Comparison of ENCODE assay signal across 8 cellular contexts in genomic region chr16:20774703-20775362, GRCh38. TPM values are rescaled to one million over a fixed set of nuclear protein-coding genes. Genes with fewer than 3 reads are reported as not detected.
DNase-seq lines count a peak whose midpoint lies in the region; ATAC-seq and TF ChIP-seq lines count a peak whose summit lies in the region.

No MANE protein-coding gene starts in this region.

- no peak overlapping the region for H3K4me3 Mint-ChIP-seq in activated T-helper 2 cell treated with anti-CD3 and anti-CD28 coated beads, Interferon-gamma antibody, Interleukin-2, Interleukin-4, amounts not matched to agents 10 μg/mL and 5 μg/mL and 100 μg/mL, durations not matched to agents 14 hours and 24 hours and 36 hours (ENCODE audit: low read depth)

- H3K36me3 ChIP-seq in smooth muscle cell (ENCODE audit: low read depth), result no peaks in the 10 kb centered on the region

- no peak overlapping the region for H3K27ac Mint-ChIP-seq in activated T-helper 2 cell treated with anti-CD3 and anti-CD28 coated beads, Interferon-gamma antibody, Interleukin-2, Interleukin-4, amounts not matched to agents 10 μg/mL and 5 μg/mL and 100 μg/mL, durations not matched to agents 14 hours and 24 hours and 36 hours

- no peak overlapping the region for H3K4me2 ChIP-seq in smooth muscle cell

- TF ChIP-seq CTCF in RWPE1 (conservative IDR thresholded peaks at IDR 0.05; ENCODE audit: low read depth) (peak; percentile 51), smooth muscle cell (IDR thresholded peaks at IDR 0.05; ENCODE audit: borderline replicate concordance, insufficient read depth, poor library complexity, severe bottlenecking) (peak; percentile 65)

- 57% methylated on average over 7 of the region's 7 CpGs for WGBS in smooth muscle cell (ENCODE audit: low lambda C conversion rate)

- CTCF ChIA-PET in RWPE1 (lab: Yijun Ruan, JAX), result interaction anchor here (0.6 to 0.9 kb wide), 5 partner anchors 12 to 1601 kb away, joined by 3 to 8 read pairs (median 3); no protein-coding TSS in a partner anchor

- H3K4me3 ChIP-seq in smooth muscle cell, result no peak overlapping the region

- H3K9ac ChIP-seq in smooth muscle cell (ENCODE audit: low read depth), result no peak overlapping the region

- H3K79me2 ChIP-seq in smooth muscle cell (ENCODE audit: low read depth), result no peaks in the 10 kb centered on the region

- H2AFZ ChIP-seq in smooth muscle cell (ENCODE audit: low read depth), result peak overlapping the region; percentile 49

- H3K9me3 ChIP-seq in smooth muscle cell (replicated peaks; ENCODE audit: low read depth), result no peaks in the 10 kb centered on the region

- no peaks in the 10 kb centered on the region for H3K27me3 Mint-ChIP-seq in activated T-helper 2 cell treated with anti-CD3 and anti-CD28 coated beads, Interferon-gamma antibody, Interleukin-2, Interleukin-4, amounts not matched to agents 10 μg/mL and 5 μg/mL and 100 μg/mL, durations not matched to agents 14 hours and 24 hours and 36 hours (ENCODE audit: low read depth)

- H3F3A ChIP-seq in smooth muscle cell (ENCODE audit: low read depth), result no peaks in the 10 kb centered on the region

- no peaks in the 10 kb centered on the region for H3K36me3 Mint-ChIP-seq in activated T-helper 2 cell treated with anti-CD3 and anti-CD28 coated beads, Interferon-gamma antibody, Interleukin-2, Interleukin-4, amounts not matched to agents 10 μg/mL and 5 μg/mL and 100 μg/mL, durations not matched to agents 14 hours and 24 hours and 36 hours (ENCODE audit: low read depth)

- H3K4me1 ChIP-seq in smooth muscle cell (ENCODE audit: low read depth), result no peaks in the 10 kb centered on the region

- peaks cover 19% of the 10 kb centered on the region for H3K4me1 Mint-ChIP-seq in activated T-helper 2 cell treated with anti-CD3 and anti-CD28 coated beads, Interferon-gamma antibody, Interleukin-2, Interleukin-4, amounts not matched to agents 10 μg/mL and 5 μg/mL and 100 μg/mL, durations not matched to agents 14 hours and 24 hours and 36 hours (ENCODE audit: low read depth)

- no peaks in the 10 kb centered on the region for H4K20me1 ChIP-seq in smooth muscle cell (ENCODE audit: low read depth)

- H3K27ac ChIP-seq in RWPE1 (no peak overlapping the region), smooth muscle cell (ENCODE audit: low read depth) (no peak overlapping the region)

- POLR2A ChIA-PET in RWPE1 (lab: Yijun Ruan, JAX; ENCODE audit: low non-redundant PET), result no interaction called here

- ATAC-seq in GM21529 (IDR thresholded peaks at IDR 0.05; ENCODE audit: unreplicated experiment), result no peak
- no peak for ATAC-seq in HG02938 (IDR thresholded peaks at IDR 0.05; ENCODE audit: unreplicated experiment)

- peak; percentile 58 for DNase-seq in DMS53 treated with DMSO at 0.1 percent for 48 hours (lab: John Stamatoyannopoulos, UW; ENCODE audit: unreplicated experiment)
- DNase-seq in HuH-7 (ENCODE audit: low spot score), result peak; percentile 68
- peak; percentile 57 for DNase-seq in RWPE1 (ENCODE audit: low spot score)
- peak; percentile 53 for DNase-seq in activated T-helper 2 cell treated with anti-CD3 and anti-CD28 coated beads, Interferon-gamma antibody, Interleukin-2, Interleukin-4, amounts not matched to agents 10 μg/mL and 5 μg/mL and 100 μg/mL, durations not matched to agents 14 hours and 24 hours and 36 hours (ENCODE audit: low spot score)
- DNase-seq in head of caudate nucleus, result peak in 25 of 42 donors; percentile 5 to 57 (median 18)
- peak; percentile 6 for DNase-seq in smooth muscle cell (lab: John Stamatoyannopoulos, UW; ENCODE audit: unreplicated experiment)

- H3K27me3 ChIP-seq in smooth muscle cell (ENCODE audit: low read depth), result no peaks in the 10 kb centered on the region

- no peaks in the 10 kb centered on the region for H3K9me3 Mint-ChIP-seq in activated T-helper 2 cell treated with anti-CD3 and anti-CD28 coated beads, Interferon-gamma antibody, Interleukin-2, Interleukin-4, amounts not matched to agents 10 μg/mL and 5 μg/mL and 100 μg/mL, durations not matched to agents 14 hours and 24 hours and 36 hours

- intact Hi-C loops in activated T-helper 2 cell treated with anti-CD3 and anti-CD28 coated beads, Interferon-gamma antibody, Interleukin-2, Interleukin-4, amounts not matched to agents 10 μg/mL and 5 μg/mL and 100 μg/mL, durations not matched to agents 14 hours and 24 hours and 36 hours (cut with micrococcal nuclease), result no loop called here
- intact Hi-C loops in head of caudate nucleus (cut with DNase I), result no loop called here

RNA-seq across cellular contexts. Expression of gene ACSM3, which starts 11.0 kb away (rescaled TPM):
- total RNA-seq in activated T-helper 2 cell treated with anti-CD3 and anti-CD28 coated beads, Interferon-gamma antibody, Interleukin-2, Interleukin-4, amounts not matched to agents 10 μg/mL and 5 μg/mL and 100 μg/mL, durations not matched to agents 14 hours and 24 hours and 36 hours, result 3.9 and 5.5 TPM in 2 replicates
- total RNA-seq in smooth muscle cell, result 1.3 and 4.3 TPM in 2 replicates
- polyA plus RNA-seq in smooth muscle cell, result 0.97 and 2.3 TPM in 2 replicates

RNA-seq across cellular contexts. Expression of gene ERI2, which starts 31.4 kb away (rescaled TPM):
- total RNA-seq in activated T-helper 2 cell treated with anti-CD3 and anti-CD28 coated beads, Interferon-gamma antibody, Interleukin-2, Interleukin-4, amounts not matched to agents 10 μg/mL and 5 μg/mL and 100 μg/mL, durations not matched to agents 14 hours and 24 hours and 36 hours, result 13.2 and 14.4 TPM in 2 replicates
- 12.9 and 14.8 TPM in 2 replicates for total RNA-seq in smooth muscle cell
- 7.5 and 7.6 TPM in 2 replicates for polyA plus RNA-seq in smooth muscle cell

RNA-seq across cellular contexts. Expression of gene REXO5, which starts 31.5 kb away (rescaled TPM):
- total RNA-seq in activated T-helper 2 cell treated with anti-CD3 and anti-CD28 coated beads, Interferon-gamma antibody, Interleukin-2, Interleukin-4, amounts not matched to agents 10 μg/mL and 5 μg/mL and 100 μg/mL, durations not matched to agents 14 hours and 24 hours and 36 hours, result 11.4 and 11.8 TPM in 2 replicates
- 1.9 and 8.6 TPM in 2 replicates for total RNA-seq in smooth muscle cell
- 3.2 and 4.6 TPM in 2 replicates for polyA plus RNA-seq in smooth muscle cell

RNA-seq across cellular contexts. Expression of gene THUMPD1, which starts 33.2 kb away (rescaled TPM):
- total RNA-seq in activated T-helper 2 cell treated with anti-CD3 and anti-CD28 coated beads, Interferon-gamma antibody, Interleukin-2, Interleukin-4, amounts not matched to agents 10 μg/mL and 5 μg/mL and 100 μg/mL, durations not matched to agents 14 hours and 24 hours and 36 hours, result 46.3 and 47.7 TPM in 2 replicates
- total RNA-seq in smooth muscle cell, result 60.3 and 62.5 TPM in 2 replicates
- polyA plus RNA-seq in smooth muscle cell, result 20.3 and 30.8 TPM in 2 replicates

Comparison
In these comparisons a context has a peak if more than half of its experiments do, and no peak if none do; other contexts are left out.
1. DNase-seq: peak in every context shown above with its lines; median percentile 68 in HuH-7; 58 in DMS53 treated with DMSO at 0.1 percent for 48 hours; 57 in RWPE1; 53 in activated T-helper 2 cell treated with anti-CD3 and anti-CD28 coated beads, Interferon-gamma antibody, Interleukin-2, Interleukin-4, amounts not matched to agents 10 μg/mL and 5 μg/mL and 100 μg/mL, durations not matched to agents 14 hours and 24 hours and 36 hours; 18 in head of caudate nucleus; 6 in smooth muscle cell.